ENCODE assay signal across 23 cellular contexts in genomic region chr5:9054322-9054721, GRCh38.
A peak's percentile ranks its signal among the peaks of the same experiment; 100 is the strongest.
DNase-seq lines count a peak whose midpoint lies in the region; ATAC-seq and TF ChIP-seq lines count a peak whose summit lies in the region.
"Had no signal": no experiment of that assay in that cellular context is flagged by ENCODE, and none has a peak within 500 bp of the region (broad histone marks: within the 10 kb centered on the region; RNA-seq: fewer than 3 reads in every experiment).

No MANE protein-coding gene starts in this region.

- H3K9me3 ChIP-seq in esophagus muscularis mucosa (no peaks in the 10 kb centered on the region), smooth muscle cell (replicated peaks; ENCODE audit: low read depth) (no peaks in the 10 kb centered on the region)
- H3K9me3 ChIP-seq: A549, BE2C, SJCRH30 had no signal

- H3K4me2 ChIP-seq in smooth muscle cell: no peak overlapping the region
- H3K4me2 ChIP-seq: A549 had no signal

- H3K36me3 ChIP-seq in esophagus muscularis mucosa: peaks cover 0 to 11% (median 0%) of the 10 kb centered on the region in 4 donors
- H3K36me3 ChIP-seq in smooth muscle cell (ENCODE audit: low read depth): no peaks in the 10 kb centered on the region
- H3K36me3 ChIP-seq: BE2C, SJCRH30 had no signal

- TF ChIP-seq CTCF in GM12865 (IDR thresholded peaks at IDR 0.05; ENCODE audit: insufficient read depth, low read depth, low read length, missing control alignments) (no peak), esophagus muscularis mucosa (IDR thresholded peaks at IDR 0.05) (no peak), smooth muscle cell (IDR thresholded peaks at IDR 0.05; ENCODE audit: borderline replicate concordance, insufficient read depth, poor library complexity, severe bottlenecking) (no peak)

- H3F3A ChIP-seq in smooth muscle cell (ENCODE audit: low read depth): no peaks in the 10 kb centered on the region

- no peaks in the 10 kb centered on the region for H3K4me1 ChIP-seq in esophagus muscularis mucosa
- peaks cover 1% of the 10 kb centered on the region for H3K4me1 ChIP-seq in smooth muscle cell (ENCODE audit: low read depth)
- H3K4me1 ChIP-seq: A549, BE2C, SJCRH30 had no signal

- TF ChIP-seq EP300 in esophagus muscularis mucosa (IDR thresholded peaks at IDR 0.05): no peak

- 74% methylated on average over 6 of the region's 6 CpGs for WGBS in esophagus muscularis mucosa
- WGBS in smooth muscle cell (ENCODE audit: low lambda C conversion rate): 84% methylated on average over 6 of the region's 6 CpGs

- peak; percentile 42 for ATAC-seq in HG02852 (IDR thresholded peaks at IDR 0.05; ENCODE audit: unreplicated experiment)
- no peak for ATAC-seq in HG02973 (IDR thresholded peaks at IDR 0.05; ENCODE audit: unreplicated experiment)
- ATAC-seq: A549, HCT116, T-cell had no signal

- H3K27ac ChIP-seq in esophagus muscularis mucosa (replicated peaks in 1 of 4) (no peak overlapping the region), smooth muscle cell (ENCODE audit: low read depth) (peak overlapping the region; percentile 62)
- H3K27ac ChIP-seq: A549, HL-60, SJCRH30 had no signal

- H3K9ac ChIP-seq in smooth muscle cell (ENCODE audit: low read depth): no peak overlapping the region

- TF ChIP-seq POLR2A in esophagus muscularis mucosa (IDR thresholded peaks at IDR 0.05; ENCODE audit: low read depth): no peak

- intact Hi-C loops in esophagus muscularis mucosa (cut with DNase I): no loop called here

- no peaks in the 10 kb centered on the region for H4K20me1 ChIP-seq in smooth muscle cell (ENCODE audit: low read depth)

- no peak overlapping the region for H2AFZ ChIP-seq in smooth muscle cell (ENCODE audit: low read depth)

- no peaks in the 10 kb centered on the region for H3K27me3 ChIP-seq in esophagus muscularis mucosa
- H3K27me3 ChIP-seq in smooth muscle cell (ENCODE audit: low read depth): no peaks in the 10 kb centered on the region
- H3K27me3 ChIP-seq: BE2C, SJCRH30 had no signal

- peak; percentile 8 for DNase-seq in GM12865 (ENCODE audit: low read depth)
- DNase-seq in esophagus muscularis mucosa (ENCODE audit: extremely low spot score): peak; percentile 53
- no peak for DNase-seq in smooth muscle cell (lab: John Stamatoyannopoulos, UW; ENCODE audit: unreplicated experiment)
- no peak for DNase-seq in T-helper 1 cell
- no peak for DNase-seq in cerebellar nuclear complex (lab: John Stamatoyannopoulos, UW)
- DNase-seq: BE2C; CD4-positive, alpha-beta T cell; COR-L47; DMS79; GOT3; NCI-H1105; NCI-H146; NCI-H2029; NCI-H2227 treated with DMSO at 0.1 percent for 48 hours; NCI-H774; OCI-M1; SJCRH30; T-cell had no signal

- H3K79me2 ChIP-seq in smooth muscle cell (ENCODE audit: low read depth): no peaks in the 10 kb centered on the region

- H3K4me3 ChIP-seq in GM12865 (ENCODE audit: low read depth, low read length): no peak overlapping the region
- no peak overlapping the region for H3K4me3 ChIP-seq in esophagus muscularis mucosa
- no peak overlapping the region for H3K4me3 ChIP-seq in smooth muscle cell
- H3K4me3 ChIP-seq: A549, SJCRH30 had no signal

Comparison
In these comparisons a context has a peak if more than half of its experiments do, and no peak if none do; other contexts are left out.
1. DNase-seq: peak in GM12865 (single experiment) and esophagus muscularis mucosa (single experiment); none in smooth muscle cell (single experiment), T-helper 1 cell (0 of 5) and cerebellar nuclear complex (0 of 2).